1 cellular context compared by ENCODE assay signal in genomic region chr9:8751531-8751930, GRCh38.
TF ChIP-seq lines count a peak whose summit lies in the region.

No MANE protein-coding gene starts in this region.

TF ChIP-seq in GM23338, 12 proteins besides CTCF, POLR2A, EP300 and RAD21:
- TF ChIP-seq ZNF462 (CRISPR knock-in tag; IDR thresholded peaks at IDR 0.05) = no peak
- TF ChIP-seq EZH2phosphoT487 (IDR thresholded peaks at IDR 0.05; ENCODE audit: unreplicated experiment) = no peak
- no peak for TF ChIP-seq ZNF114 (CRISPR knock-in tag; IDR thresholded peaks at IDR 0.05)
- TF ChIP-seq CREB1 (CRISPR knock-in tag; IDR thresholded peaks at IDR 0.05; ENCODE audit: low read depth) = no peak
- TF ChIP-seq JUNB (IDR thresholded peaks at IDR 0.05; ENCODE audit: unreplicated experiment) = no peak
- TF ChIP-seq POLR2AphosphoS5 (IDR thresholded peaks at IDR 0.05; ENCODE audit: low read depth) = no peak
- TF ChIP-seq ETS1 (IDR thresholded peaks at IDR 0.05) = no peak
- no peak for TF ChIP-seq EZH2 (IDR thresholded peaks at IDR 0.05; ENCODE audit: low read depth, unreplicated experiment)
- TF ChIP-seq ZNF331 (CRISPR knock-in tag; IDR thresholded peaks at IDR 0.05; ENCODE audit: low read depth) = no peak
- no peak for TF ChIP-seq REST (IDR thresholded peaks at IDR 0.05; ENCODE audit: unreplicated experiment)
- TF ChIP-seq NANOG (IDR thresholded peaks at IDR 0.05; ENCODE audit: borderline replicate concordance) = no peak
- no peak for TF ChIP-seq STAT1 (IDR thresholded peaks at IDR 0.05; ENCODE audit: unreplicated experiment)
